9 cellular contexts compared by ENCODE assay signal in the genomic region with DNA sequence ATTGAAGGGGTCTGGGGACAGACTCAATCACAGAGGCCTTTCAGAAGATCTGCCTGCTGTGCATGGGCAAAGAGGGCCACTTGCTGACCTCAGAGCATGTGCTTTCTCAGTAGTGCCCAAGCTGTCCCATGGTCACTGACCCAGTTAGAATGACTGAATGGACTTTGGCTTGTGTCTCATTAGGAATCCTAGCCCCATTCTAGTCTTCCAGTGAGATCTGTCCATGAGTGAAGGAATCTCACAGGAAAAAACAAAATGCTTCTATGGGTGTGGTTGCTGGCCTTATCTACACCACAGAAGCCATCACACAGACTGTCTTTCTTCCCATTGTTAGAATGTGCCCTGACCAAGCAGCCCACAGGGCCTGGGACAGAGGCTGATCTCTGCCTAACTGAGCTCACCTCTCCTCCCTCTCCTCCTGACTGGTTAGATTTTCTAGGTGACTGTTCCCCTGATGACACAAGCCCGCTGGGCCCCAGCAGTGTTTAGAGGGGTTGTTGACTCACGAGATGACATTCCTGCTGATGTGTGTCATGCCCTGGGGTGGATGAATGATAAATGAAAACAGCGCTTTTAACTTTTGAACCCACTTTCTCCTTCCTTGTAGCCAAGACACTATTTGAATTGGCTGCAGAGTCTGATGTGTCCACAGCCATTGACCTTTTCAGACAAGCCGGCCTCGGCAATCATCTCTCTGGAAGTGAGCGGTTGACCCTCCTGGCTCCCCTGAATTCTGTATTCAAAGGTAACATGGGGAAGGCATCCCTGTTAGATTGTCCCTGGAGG. TPM values are rescaled to one million over a fixed set of nuclear protein-coding genes. Genes with fewer than 3 reads are reported as not detected.
DNase-seq lines count a peak whose midpoint lies in the region; TF ChIP-seq lines count a peak whose summit lies in the region.
"Had no signal": no experiment of that assay in that cellular context is flagged by ENCODE, and none has a peak within 500 bp of the region (broad histone marks: within the 10 kb centered on the region; RNA-seq: fewer than 3 reads in every experiment).

No MANE protein-coding gene starts in this region.

- H3K27me3 Mint-ChIP-seq in brain (peaks cover 11% of the 10 kb centered on the region), type B pancreatic cell (peaks cover 15% of the 10 kb centered on the region), glutamatergic neuron (ENCODE audit: unreplicated experiment) (peaks cover 2% of the 10 kb centered on the region)

- TF ChIP-seq CTCF in brain (conservative IDR thresholded peaks at IDR 0.05) (no peak), type B pancreatic cell (conservative IDR thresholded peaks at IDR 0.05) (no peak), glutamatergic neuron (IDR thresholded peaks at IDR 0.05; ENCODE audit: partially characterized antibody, unreplicated experiment) (no peak)

- H3K4me3 Mint-ChIP-seq in brain, result no peak overlapping the region
- H3K4me3 Mint-ChIP-seq in type B pancreatic cell, result peak overlapping the region; percentile 52
- no peak overlapping the region for H3K4me3 Mint-ChIP-seq in glutamatergic neuron (ENCODE audit: unreplicated experiment)
- H3K4me3 Mint-ChIP-seq: stimulated activated naive CD8-positive, alpha-beta T cell treated with anti-CD3 and anti-CD28 coated beads, Interleukin-15, amount 100 ng/mL, for 72 hours had no signal

- H3K9me3 Mint-ChIP-seq in brain (no peaks in the 10 kb centered on the region), type B pancreatic cell (peaks cover 7% of the 10 kb centered on the region), glutamatergic neuron (ENCODE audit: unreplicated experiment) (peaks cover 4% of the 10 kb centered on the region)
- H3K9me3 Mint-ChIP-seq: stimulated activated naive CD8-positive, alpha-beta T cell treated with anti-CD3 and anti-CD28 coated beads, Interleukin-15, amount 100 ng/mL, for 72 hours had no signal

- H3K36me3 Mint-ChIP-seq in brain (no peaks in the 10 kb centered on the region), type B pancreatic cell (peaks cover 39% of the 10 kb centered on the region), glutamatergic neuron (ENCODE audit: unreplicated experiment) (no peaks in the 10 kb centered on the region)

- H3K4me1 Mint-ChIP-seq in brain (peaks cover 50% of the 10 kb centered on the region), type B pancreatic cell (ENCODE audit: unreplicated experiment) (peaks cover 60% of the 10 kb centered on the region), glutamatergic neuron (ENCODE audit: low read depth, unreplicated experiment) (peaks cover 10% of the 10 kb centered on the region)
- H3K4me1 Mint-ChIP-seq: stimulated activated naive CD8-positive, alpha-beta T cell treated with anti-CD3 and anti-CD28 coated beads, Interleukin-15, amount 100 ng/mL, for 72 hours had no signal

- peak overlapping the region in 3 of 5 experiments; percentile 12 to 83 (median 78) for H3K27ac Mint-ChIP-seq in brain
- peak overlapping the region; percentile 86 for H3K27ac Mint-ChIP-seq in type B pancreatic cell
- no peak overlapping the region for H3K27ac Mint-ChIP-seq in glutamatergic neuron (ENCODE audit: unreplicated experiment)

- DNase-seq in SIG-M5 treated with dmso at 0.1 percent for 504 hours (lab: John Stamatoyannopoulos, UW; ENCODE audit: unreplicated experiment) (peak; percentile 21), SIG-M5 (lab: John Stamatoyannopoulos, UW) (no peak), kidney glomerular epithelial cell (lab: John Stamatoyannopoulos, UW) (peak; percentile 96), type B pancreatic cell (ENCODE audit: extremely low spot score, unreplicated experiment) (no peak), amygdala (lab: John Stamatoyannopoulos, UW) (no peak), glutamatergic neuron (no peak), hippocampal formation (lab: John Stamatoyannopoulos, UW) (no peak)
- DNase-seq: stimulated activated naive CD8-positive, alpha-beta T cell treated with anti-CD3 and anti-CD28 coated beads, Interleukin-15, amount 100 ng/mL, for 72 hours had no signal

RNA-seq across cellular contexts. Expression of a gene that starts 24.7 kb away (rescaled TPM):
- 10.4 TPM for polyA plus RNA-seq in brain (ENCODE audit: insufficient read depth, low read depth, low replicate concordance)
- total RNA-seq in type B pancreatic cell (ENCODE audit: low replicate concordance), result 71.4 and 302 TPM in 2 replicates
- total RNA-seq in glutamatergic neuron (ENCODE audit: unreplicated experiment), result 2.3 TPM

Comparison
In these comparisons a context has a peak if more than half of its experiments do, and no peak if none do; other contexts are left out.
1. DNase-seq: peak in SIG-M5 treated with dmso at 0.1 percent for 504 hours (single experiment) and kidney glomerular epithelial cell (single experiment); none in SIG-M5 (single experiment), type B pancreatic cell (single experiment), amygdala (0 of 56), glutamatergic neuron (single experiment) and hippocampal formation (0 of 2).
2. RNA of a gene that starts 24.7 kb away (total RNA-seq): 71.4 to 302 TPM in type B pancreatic cell; 2.3 TPM in glutamatergic neuron (single experiment); every median in the first group is over 10 times any median in the second.